ENCODE assay signal across 8 cellular contexts in genomic region chr22:30606455-30607299, GRCh38. TPM values are rescaled to one million over a fixed set of nuclear protein-coding genes. Genes with fewer than 3 reads are reported as not detected.
DNase-seq lines count a peak whose midpoint lies in the region; ATAC-seq, FAIRE-seq and TF ChIP-seq lines count a peak whose summit lies in the region.

Gene TCN2, plus strand, starts transcription at chr22:30607174. Its CDS starts 158 bp downstream, at chr22:30607332.

- H3K27me3 ChIP-seq in ectodermal cell (ENCODE audit: control insufficient read depth, insufficient read depth, low read length, poor library complexity, severe bottlenecking) (no peaks in the 10 kb centered on the region), HepG2 (ENCODE audit: control insufficient read depth in 1 of 2, insufficient read depth in 2 of 2, low read length in 2 of 2) (peaks cover 0 to 13% of the 10 kb centered on the region in 2 experiments; a peak in 3 of 5 replicates)

- peak within 1 kb of the TSS; percentile 44; the same call in 1 of the 2 replicates for H3K9ac ChIP-seq in HepG2 (ENCODE audit: insufficient read depth, low read depth, low read length)

- in situ Hi-C loops in HepG2 (cut with HindIII; ENCODE audit: extremely low pct_ligation_motif_present, low pct_unique_long_range_greater_than_20kb) = no loop called here

- 2 to 3% methylated on average over 23 of the region's 24 CpGs for WGBS in ectodermal cell, 2 experiments
- WGBS in HepG2 (ENCODE audit: low lambda C conversion rate) = 2% methylated on average over 19 of the region's 24 CpGs

- TF ChIP-seq EP300 in HepG2 (IDR thresholded peaks at IDR 0.05; ENCODE audit: low read depth in 2 of 2, low read length in 2 of 2) (no peak), HepG2 (CRISPR knock-in tag; IDR thresholded peaks at IDR 0.05; ENCODE audit: borderline replicate concordance) (no peak)

- no peak within 1 kb of the TSS for H2AFZ ChIP-seq in HepG2 (ENCODE audit: low read length)

- peak; percentile 36 for ATAC-seq in GM19025 (IDR thresholded peaks at IDR 0.05; ENCODE audit: low read depth, unreplicated experiment)
- ATAC-seq in HepG2 = peak; percentile 97
- no peak for ATAC-seq in HG03457 (IDR thresholded peaks at IDR 0.05; ENCODE audit: unreplicated experiment)

- H3K36me3 ChIP-seq in ectodermal cell (ENCODE audit: control insufficient read depth, insufficient read depth, low read length) (peaks cover 10% of the 10 kb centered on the region), HepG2 (replicated peaks in 1 of 2; ENCODE audit: control insufficient read depth in 1 of 2, insufficient read depth in 2 of 2, low read length in 2 of 2) (no peaks in the 10 kb centered on the region)

- no TSS peak for BruUV-seq in HepG2 (replicated peaks; lab: Mats Ljungman, UMichigan)

- POLR2A ChIA-PET in HepG2 (lab: Yijun Ruan, JAX) = interaction anchor here (0.6 to 2.3 kb wide), 6 partner anchors 15 to 317 kb away, joined by 3 to 10 read pairs (median 4); partner anchors contain the start of gene PES1

- TF ChIP-seq CTCF in VCaP (conservative IDR thresholded peaks at IDR 0.05) (0 out of 2 replicates have a peak, but pooled peaks have one; percentile 17), HepG2 (CRISPR knock-in tag; IDR thresholded peaks at IDR 0.05) (peak; percentile 22; the same call in 1 of the 2 replicates)

- no peak for TF ChIP-seq POLR2A in HepG2 (IDR thresholded peaks at IDR 0.05; ENCODE audit: insufficient read depth in 1 of 2, low read depth in 2 of 2, low read length in 2 of 2)

- H3K27ac ChIP-seq in VCaP (peak within 1 kb of the TSS; percentile 72), ectodermal cell (ENCODE audit: insufficient read depth, low read depth, low read length, poor library complexity, severe bottlenecking) (peak within 1 kb of the TSS; percentile 97), HepG2 (ENCODE audit: extremely low read length, insufficient read depth, low read length) (no peak within 1 kb of the TSS)

- CTCF ChIA-PET in HepG2 (lab: Yijun Ruan, JAX; ENCODE audit: low intra/inter-chr PET ratio, low total read pairs) = no interaction called here

- intact Hi-C loops in HepG2 (cut with micrococcal nuclease; ENCODE audit: unreplicated experiment) = no loop called here

- H3K4me1 ChIP-seq in ectodermal cell (ENCODE audit: control insufficient read depth, insufficient read depth, low read length) (peaks cover 18% of the 10 kb centered on the region), HepG2 (ENCODE audit: insufficient read depth, low read length) (peaks cover 38% of the 10 kb centered on the region)

- no peak for TF ChIP-seq RAD21 in HepG2 (CRISPR knock-in tag; IDR thresholded peaks at IDR 0.05)

- peak within 1 kb of the TSS; percentile 41 for H3K4me3 ChIP-seq in ectodermal cell (ENCODE audit: insufficient read depth, low read depth, low read length)
- H3K4me3 ChIP-seq in HepG2 (replicated peaks in 1 of 3; ENCODE audit: insufficient read depth in 1 of 3, low read depth in 2 of 3, low read length in 3 of 3) = peak within 1 kb of the TSS; percentile 48 to 79 (median 53)

- DNase-seq in AG08395 (ENCODE audit: low spot score) (peak; percentile 80), NCI-H1105 (lab: John Stamatoyannopoulos, UW) (peak; percentile 78), HepG2 (ENCODE audit: low spot score) (peak; percentile 41)
- DNase-seq in stimulated activated CD4-positive, alpha-beta T cell treated with anti-CD3 and anti-CD28 coated beads, Interleukin-1b, Interleukin-23, amount 100 ng/mL, for 48 hours = peak; percentile 45

- no peaks in the 10 kb centered on the region for H4K20me1 ChIP-seq in HepG2 (ENCODE audit: insufficient read depth, low read length)

- no peaks in the 10 kb centered on the region for H3K79me2 ChIP-seq in HepG2 (ENCODE audit: insufficient read depth, low read length)

- no peak for FAIRE-seq in HepG2 (lab: Jason Lieb, UNC)

- peak within 1 kb of the TSS; percentile 100 for H3K4me2 ChIP-seq in HepG2 (ENCODE audit: low read depth, low read length)

- no peaks in the 10 kb centered on the region for H3K9me3 ChIP-seq in ectodermal cell (ENCODE audit: control insufficient read depth, low read length)
- H3K9me3 ChIP-seq in HepG2 (ENCODE audit: low read length) = no peaks in the 10 kb centered on the region

TF ChIP-seq in HepG2, 621 proteins besides CTCF, POLR2A, EP300 and RAD21 (continues in another document):
- TF ChIP-seq TFE3 (CRISPR knock-in tag; IDR thresholded peaks at IDR 0.05) = peak; percentile 35; the same call in 1 of the 2 replicates
- TF ChIP-seq, protein P1, sequence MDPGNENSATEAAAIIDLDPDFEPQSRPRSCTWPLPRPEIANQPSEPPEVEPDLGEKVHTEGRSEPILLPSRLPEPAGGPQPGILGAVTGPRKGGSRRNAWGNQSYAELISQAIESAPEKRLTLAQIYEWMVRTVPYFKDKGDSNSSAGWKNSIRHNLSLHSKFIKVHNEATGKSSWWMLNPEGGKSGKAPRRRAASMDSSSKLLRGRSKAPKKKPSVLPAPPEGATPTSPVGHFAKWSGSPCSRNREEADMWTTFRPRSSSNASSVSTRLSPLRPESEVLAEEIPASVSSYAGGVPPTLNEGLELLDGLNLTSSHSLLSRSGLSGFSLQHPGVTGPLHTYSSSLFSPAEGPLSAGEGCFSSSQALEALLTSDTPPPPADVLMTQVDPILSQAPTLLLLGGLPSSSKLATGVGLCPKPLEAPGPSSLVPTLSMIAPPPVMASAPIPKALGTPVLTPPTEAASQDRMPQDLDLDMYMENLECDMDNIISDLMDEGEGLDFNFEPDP (CRISPR knock-in tag; conservative IDR thresholded peaks at IDR 0.05) = no peak
- TF ChIP-seq, protein P2, sequence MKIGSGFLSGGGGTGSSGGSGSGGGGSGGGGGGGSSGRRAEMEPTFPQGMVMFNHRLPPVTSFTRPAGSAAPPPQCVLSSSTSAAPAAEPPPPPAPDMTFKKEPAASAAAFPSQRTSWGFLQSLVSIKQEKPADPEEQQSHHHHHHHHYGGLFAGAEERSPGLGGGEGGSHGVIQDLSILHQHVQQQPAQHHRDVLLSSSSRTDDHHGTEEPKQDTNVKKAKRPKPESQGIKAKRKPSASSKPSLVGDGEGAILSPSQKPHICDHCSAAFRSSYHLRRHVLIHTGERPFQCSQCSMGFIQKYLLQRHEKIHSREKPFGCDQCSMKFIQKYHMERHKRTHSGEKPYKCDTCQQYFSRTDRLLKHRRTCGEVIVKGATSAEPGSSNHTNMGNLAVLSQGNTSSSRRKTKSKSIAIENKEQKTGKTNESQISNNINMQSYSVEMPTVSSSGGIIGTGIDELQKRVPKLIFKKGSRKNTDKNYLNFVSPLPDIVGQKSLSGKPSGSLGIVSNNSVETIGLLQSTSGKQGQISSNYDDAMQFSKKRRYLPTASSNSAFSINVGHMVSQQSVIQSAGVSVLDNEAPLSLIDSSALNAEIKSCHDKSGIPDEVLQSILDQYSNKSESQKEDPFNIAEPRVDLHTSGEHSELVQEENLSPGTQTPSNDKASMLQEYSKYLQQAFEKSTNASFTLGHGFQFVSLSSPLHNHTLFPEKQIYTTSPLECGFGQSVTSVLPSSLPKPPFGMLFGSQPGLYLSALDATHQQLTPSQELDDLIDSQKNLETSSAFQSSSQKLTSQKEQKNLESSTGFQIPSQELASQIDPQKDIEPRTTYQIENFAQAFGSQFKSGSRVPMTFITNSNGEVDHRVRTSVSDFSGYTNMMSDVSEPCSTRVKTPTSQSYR (CRISPR knock-in tag; IDR thresholded peaks at IDR 0.05; ENCODE audit: borderline replicate concordance) = peak; percentile 39; the same call in 1 of the 2 replicates
- TF ChIP-seq ZNF350 (CRISPR knock-in tag; IDR thresholded peaks at IDR 0.05; ENCODE audit: borderline replicate concordance, low read depth) = 0 out of 2 replicates have a peak, but pooled peaks have one; percentile 2

RNA-seq across cellular contexts. Expression of gene TCN2, which starts in this region (rescaled TPM):
- polyA plus RNA-seq in ectodermal cell (2013, experiment 1 of 4) = 35.1 TPM
- polyA plus RNA-seq in ectodermal cell (2013, experiment 2 of 4) = 31.4 TPM
- 23.6 TPM for polyA plus RNA-seq in ectodermal cell (2013, experiment 3 of 4)
- 27.6 TPM for polyA plus RNA-seq in ectodermal cell (2013, experiment 4 of 4)
- 0.31 TPM in 1 of 2 replicates, not detected in the other for total RNA-seq in HepG2 (2016; rRNA removed; fragmentation: Illumina TruSeq; extraction: Trizol)
- 0.30 TPM in 1 of 2 replicates, not detected in the other for total RNA-seq in HepG2 (2016; cell fraction: cytosol; rRNA removed; fragmentation: Illumina TruSeq; extraction: Trizol; ENCODE audit: low read depth)
- 0.15 and 0.45 TPM in 2 replicates for total RNA-seq in HepG2 (2016; cell fraction: insoluble cytoplasmic fraction; rRNA removed; fragmentation: Illumina TruSeq; extraction: Trizol)
- 0.17 and 0.28 TPM in 2 replicates for total RNA-seq in HepG2 (2016; cell fraction: membrane; rRNA removed; fragmentation: Illumina TruSeq; extraction: Trizol)
- total RNA-seq in HepG2 (2016; cell fraction: nucleus; rRNA removed; fragmentation: Illumina TruSeq; extraction: Trizol) = 0.34 and 0.43 TPM in 2 replicates
- 0.29 and 0.67 TPM in 2 replicates for polyA plus RNA-seq in HepG2 (2011; rRNA removed)
- 0.37 and 0.55 TPM in 2 replicates for polyA plus RNA-seq in HepG2 (2011; cell fraction: cytosol; rRNA removed)
- 0.35 and 0.59 TPM in 2 replicates for polyA plus RNA-seq in HepG2 (2011; cell fraction: nucleus; rRNA removed)
- 0.40 and 0.61 TPM in 2 replicates for polyA plus RNA-seq in HepG2 (2012)
- polyA plus RNA-seq in HepG2 (2016; cell fraction: cytosol; fragmentation: Illumina TruSeq; extraction: Trizol; ENCODE audit: low read depth) = 0.06 and 0.10 TPM in 2 replicates
- polyA plus RNA-seq in HepG2 (2016; cell fraction: insoluble cytoplasmic fraction; fragmentation: Illumina TruSeq; extraction: Trizol; ENCODE audit: low read depth) = 0.20 and 0.21 TPM in 2 replicates
- 0.16 and 0.31 TPM in 2 replicates for polyA plus RNA-seq in HepG2 (2016; cell fraction: membrane; fragmentation: Illumina TruSeq; extraction: Trizol; ENCODE audit: low read depth)
- 0.53 and 0.63 TPM in 2 replicates for polyA plus RNA-seq in HepG2 (2016; cell fraction: nucleus; fragmentation: Illumina TruSeq; extraction: Trizol; ENCODE audit: insufficient read depth, low read depth)
- 0.30 and 0.87 TPM in 2 replicates for polyA minus RNA-seq in HepG2 (2011; rRNA and poly(A)+ RNA removed; ENCODE audit: low replicate concordance)
- not detected in 2 replicates for polyA minus RNA-seq in HepG2 (2011; cell fraction: cytosol; rRNA and poly(A)+ RNA removed)
- 0.12 TPM in 1 of 2 replicates, not detected in the other for polyA minus RNA-seq in HepG2 (2011; cell fraction: nucleus; rRNA and poly(A)+ RNA removed)

Comparison
In these comparisons a context has a peak if more than half of its experiments do, and no peak if none do; other contexts are left out.
1. Peak in DNase-seq, ATAC-seq, H3K4me3 ChIP-seq, H3K9ac ChIP-seq and H3K4me2 ChIP-seq in HepG2; RNA of the gene not detected or under 1 TPM.